Comparison of ENCODE assay signal across 10 cellular contexts in the genomic region with DNA sequence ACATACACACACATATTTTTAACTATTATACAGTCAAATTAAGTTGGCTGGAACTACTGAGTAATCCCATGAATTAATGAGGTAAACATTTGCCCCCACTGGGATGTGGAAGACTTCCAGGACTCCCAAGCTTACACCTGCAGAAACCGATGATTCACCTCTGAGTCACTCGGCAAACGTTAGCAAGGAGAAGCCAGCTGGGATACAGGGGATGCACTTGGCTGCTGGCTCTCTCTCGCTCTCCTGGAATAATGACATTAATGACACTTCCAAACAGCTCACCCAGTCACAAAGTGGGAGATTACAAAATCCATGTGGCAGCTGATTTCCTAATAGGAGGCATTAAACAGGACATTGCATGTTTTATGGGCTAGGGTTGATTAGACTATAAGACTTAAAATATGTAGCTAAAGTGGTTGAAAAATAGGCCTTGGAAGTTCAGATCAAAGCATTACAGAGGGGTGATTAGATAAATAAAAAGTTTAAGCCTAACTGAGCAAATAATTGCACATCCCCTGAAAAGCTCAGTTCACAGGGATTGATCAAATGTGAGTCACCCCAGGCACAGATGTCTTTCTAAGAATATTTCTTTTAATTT.
DNase-seq lines count a peak whose midpoint lies in the region; ATAC-seq, FAIRE-seq and TF ChIP-seq lines count a peak whose summit lies in the region.
"Had no signal": no experiment of that assay in that cellular context is flagged by ENCODE, and none has a peak within 500 bp of the region (broad histone marks: within the 10 kb centered on the region; RNA-seq: fewer than 3 reads in every experiment).

No MANE protein-coding gene starts in this region.

- H3K4me1 Mint-ChIP-seq in progenitor cell of endocrine pancreas (ENCODE audit: low read depth), result peaks cover 17% of the 10 kb centered on the region
- H3K4me1 Mint-ChIP-seq in activated CD4-positive, alpha-beta T cell treated with anti-CD3 and anti-CD28 coated beads, Interleukin-2, amount 10 ng/mL, durations not matched to agents 7 days and 5 days, result no peaks in the 10 kb centered on the region

- H3K9me3 Mint-ChIP-seq in progenitor cell of endocrine pancreas (ENCODE audit: low read depth), result no peaks in the 10 kb centered on the region
- no peaks in the 10 kb centered on the region for H3K9me3 Mint-ChIP-seq in activated CD4-positive, alpha-beta T cell treated with anti-CD3 and anti-CD28 coated beads, Interleukin-2, amount 10 ng/mL, durations not matched to agents 7 days and 5 days

- no peaks in the 10 kb centered on the region for H3K9me3 ChIP-seq in endothelial cell of umbilical vein (replicated peaks; ENCODE audit: control insufficient read depth, insufficient read depth, low read length)
- H3K9me3 ChIP-seq: sigmoid colon had no signal

- no peaks in the 10 kb centered on the region for H3K36me3 Mint-ChIP-seq in progenitor cell of endocrine pancreas (ENCODE audit: insufficient read depth)
- no peaks in the 10 kb centered on the region for H3K36me3 Mint-ChIP-seq in activated CD4-positive, alpha-beta T cell treated with anti-CD3 and anti-CD28 coated beads, Interleukin-2, amount 10 ng/mL, durations not matched to agents 7 days and 5 days (ENCODE audit: low read depth)

- H2AFZ ChIP-seq in endothelial cell of umbilical vein (ENCODE audit: low read depth, low read length), result no peak overlapping the region

- no peaks in the 10 kb centered on the region for H3K4me1 ChIP-seq in endothelial cell of umbilical vein (ENCODE audit: control insufficient read depth, extremely low read depth, insufficient read depth, low read length)

- TF ChIP-seq CTCF in endothelial cell of umbilical vein (IDR thresholded peaks at IDR 0.05; ENCODE audit: extremely low read depth in 1 of 2, insufficient read depth in 1 of 2, low read depth in 1 of 2, low read length in 2 of 2) (no peak), progenitor cell of endocrine pancreas (IDR thresholded peaks at IDR 0.05; ENCODE audit: unreplicated experiment) (no peak)

- H3K4me2 ChIP-seq in endothelial cell of umbilical vein (ENCODE audit: insufficient read depth, low read length), result no peak overlapping the region

- no peak for ATAC-seq in HG03108 (IDR thresholded peaks at IDR 0.05; ENCODE audit: unreplicated experiment)

- H3K9me1 ChIP-seq in endothelial cell of umbilical vein (replicated peaks; ENCODE audit: control insufficient read depth, extremely low read depth, insufficient read depth, low read length), result no peaks in the 10 kb centered on the region

- dilution Hi-C loops in endothelial cell of umbilical vein (cut with MboI; ENCODE audit: extremely low pct_ligation_motif_present, low sequenced_read_pairs), result no loop called here

- CTCF ChIA-PET in endothelial cell of umbilical vein (lab: Charles Lee), result interaction anchor here (0.5 to 0.7 kb wide), 2 partner anchors 13 to 100 kb away, joined by 3 to 4 read pairs; no protein-coding TSS in a partner anchor
- CTCF ChIA-PET in activated CD4-positive, alpha-beta T cell treated with anti-CD3 and anti-CD28 coated beads, Interleukin-2, amount 10 ng/mL, durations not matched to agents 7 days and 5 days (lab: Charles Lee), result interaction anchor here (0.5 kb wide), 1 partner anchor 50 kb away, joined by 3 read pairs; no protein-coding TSS in a partner anchor

- H3K9ac ChIP-seq in endothelial cell of umbilical vein (replicated peaks; ENCODE audit: extremely low read depth, insufficient read depth, low read length), result no peak overlapping the region

- POLR2A ChIA-PET in endothelial cell of umbilical vein (lab: Charles Lee), result no interaction called here
- POLR2A ChIA-PET in activated CD4-positive, alpha-beta T cell treated with anti-CD3 and anti-CD28 coated beads, Interleukin-2, amount 10 ng/mL, durations not matched to agents 7 days and 5 days (lab: Charles Lee), result no interaction called here

- intact Hi-C loops in endothelial cell of umbilical vein (cut with micrococcal nuclease), result no loop called here

- peak; percentile 8 for FAIRE-seq in endothelial cell of umbilical vein (lab: Jason Lieb, UNC)
- no peak for FAIRE-seq in GM12892 (lab: Jason Lieb, UNC)

- TF ChIP-seq POLR2A in endothelial cell of umbilical vein (IDR thresholded peaks at IDR 0.05; ENCODE audit: low read depth, low read length), result no peak
- TF ChIP-seq POLR2A in GM12892 (IDR thresholded peaks at IDR 0.05; ENCODE audit: low read depth, low read length), result no peak

- no TSS peak for BruUV-seq in endothelial cell of umbilical vein (replicated peaks; lab: Mats Ljungman, UMichigan)

- no peaks in the 10 kb centered on the region for H3K79me2 ChIP-seq in endothelial cell of umbilical vein (ENCODE audit: control insufficient read depth, insufficient read depth, low read length)

- no peak overlapping the region for H3K4me3 ChIP-seq in endothelial cell of umbilical vein (replicated peaks in 1 of 3; ENCODE audit: insufficient read depth in 1 of 3, low read depth in 1 of 3, low read length in 3 of 3)
- H3K4me3 ChIP-seq: cardiac muscle cell, sigmoid colon had no signal

- no peak overlapping the region for H3K4me3 Mint-ChIP-seq in progenitor cell of endocrine pancreas (ENCODE audit: low read depth)
- no peak overlapping the region for H3K4me3 Mint-ChIP-seq in activated CD4-positive, alpha-beta T cell treated with anti-CD3 and anti-CD28 coated beads, Interleukin-2, amount 10 ng/mL, durations not matched to agents 7 days and 5 days

- H3K27me3 Mint-ChIP-seq in progenitor cell of endocrine pancreas, result peaks cover 20% of the 10 kb centered on the region
- H3K27me3 Mint-ChIP-seq in activated CD4-positive, alpha-beta T cell treated with anti-CD3 and anti-CD28 coated beads, Interleukin-2, amount 10 ng/mL, durations not matched to agents 7 days and 5 days, result no peaks in the 10 kb centered on the region

- peak overlapping the region; percentile 86 for H3K27ac Mint-ChIP-seq in progenitor cell of endocrine pancreas
- H3K27ac Mint-ChIP-seq in activated CD4-positive, alpha-beta T cell treated with anti-CD3 and anti-CD28 coated beads, Interleukin-2, amount 10 ng/mL, durations not matched to agents 7 days and 5 days, result no peak overlapping the region

- no peaks in the 10 kb centered on the region for H4K20me1 ChIP-seq in endothelial cell of umbilical vein (replicated peaks; ENCODE audit: control insufficient read depth, extremely low read depth, insufficient read depth, low read length)

- H3K27ac ChIP-seq in endothelial cell of umbilical vein (ENCODE audit: insufficient read depth, low read depth, low read length), result no peak overlapping the region
- H3K27ac ChIP-seq: cardiac muscle cell, sigmoid colon had no signal

- H3K36me3 ChIP-seq in endothelial cell of umbilical vein (ENCODE audit: control insufficient read depth in 2 of 2, extremely low read depth in 1 of 2, insufficient read depth in 2 of 2, low read length in 2 of 2), result no peaks in the 10 kb centered on the region
- H3K36me3 ChIP-seq: cardiac muscle cell, sigmoid colon had no signal

- no peaks in the 10 kb centered on the region for H3K27me3 ChIP-seq in endothelial cell of umbilical vein (ENCODE audit: control insufficient read depth in 2 of 2, insufficient read depth in 2 of 2, low read length in 2 of 2)
- H3K27me3 ChIP-seq: cardiac muscle cell, sigmoid colon had no signal

- DNase-seq in HK-2 (ENCODE audit: unreplicated experiment) (peak; percentile 51), NCI-H510A treated with DMSO at 0.1 percent for 48 hours (lab: John Stamatoyannopoulos, UW) (peak; percentile 85), endothelial cell of umbilical vein (ENCODE audit: low read depth, low spot score) (peak; percentile 61), progenitor cell of endocrine pancreas (ENCODE audit: low spot score, unreplicated experiment) (no peak), T-helper 1 cell (no peak), GM12892 (ENCODE audit: insufficient read length) (no peak)
- DNase-seq in activated CD4-positive, alpha-beta T cell treated with anti-CD3 and anti-CD28 coated beads, Interleukin-2, amount 10 ng/mL, durations not matched to agents 7 days and 5 days, result no peak
- DNase-seq: sigmoid colon had no signal

TF ChIP-seq in endothelial cell of umbilical vein, 7 proteins besides CTCF, POLR2A, EP300 and RAD21:
- peak; percentile 73 for TF ChIP-seq FOS (IDR thresholded peaks at IDR 0.05; ENCODE audit: borderline replicate concordance, insufficient read depth, low read length)
- peak; percentile 35 for TF ChIP-seq JUN (IDR thresholded peaks at IDR 0.05; ENCODE audit: borderline replicate concordance, insufficient read depth, insufficient read length, low read depth)
- TF ChIP-seq POLR2AphosphoS5 (IDR thresholded peaks at IDR 0.05; ENCODE audit: insufficient read depth, low read depth, low read length), result no peak

Comparison
In these comparisons a context has a peak if more than half of its experiments do, and no peak if none do; other contexts are left out.
1. DNase-seq: peak in HK-2 (single experiment), NCI-H510A treated with DMSO at 0.1 percent for 48 hours (single experiment) and endothelial cell of umbilical vein (single experiment); none in progenitor cell of endocrine pancreas (single experiment), T-helper 1 cell (0 of 5), GM12892 (single experiment) and activated CD4-positive, alpha-beta T cell treated with anti-CD3 and anti-CD28 coated beads, Interleukin-2, amount 10 ng/mL, durations not matched to agents 7 days and 5 days (single experiment).